In the genomic region with DNA sequence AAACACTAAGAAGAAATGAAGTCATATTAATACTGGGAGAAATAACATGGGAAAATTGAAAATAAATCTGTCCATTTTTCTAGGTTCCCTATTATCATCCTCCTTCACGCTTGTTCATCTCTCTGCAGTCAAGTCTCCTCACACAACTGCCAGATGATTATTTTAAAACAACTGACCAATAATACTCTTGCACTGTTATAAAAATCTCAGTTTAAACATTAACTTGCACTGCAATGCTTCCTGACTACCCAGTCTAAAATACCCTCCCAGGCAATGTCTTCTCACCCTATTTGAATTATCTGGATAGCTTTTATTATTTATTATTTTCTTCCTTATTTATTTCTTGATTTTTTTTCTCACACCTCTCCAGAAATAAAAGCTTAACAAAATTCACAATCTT, we compare ENCODE assay signal across 22 cellular contexts.
DNase-seq lines count a peak whose midpoint lies in the region; ATAC-seq and TF ChIP-seq lines count a peak whose summit lies in the region.
"Had no signal": no experiment of that assay in that cellular context is flagged by ENCODE, and none has a peak within 500 bp of the region (broad histone marks: within the 10 kb centered on the region; RNA-seq: fewer than 3 reads in every experiment).

No MANE protein-coding gene starts in this region.

- no peak overlapping the region for H3K4me3 ChIP-seq in WERI-Rb-1 (ENCODE audit: low read depth, low read length)
- H3K4me3 ChIP-seq: A549; BLaER1 treated with 17β-estradiol and CSF1 and Interleukin-3, amounts not matched to agents 10 nM and 100 nM; HAP-1 had no signal

- peaks cover 7% of the 10 kb centered on the region for H3K36me3 ChIP-seq in WERI-Rb-1
- H3K36me3 ChIP-seq: BE2C; BLaER1 treated with 17β-estradiol and CSF1 and Interleukin-3, amounts not matched to agents 10 nM and 100 nM; HAP-1 had no signal

- H3K27ac ChIP-seq in WERI-Rb-1, result peak overlapping the region; percentile 87
- H3K27ac ChIP-seq: A549; BLaER1 treated with 17β-estradiol and CSF1 and Interleukin-3, amounts not matched to agents 10 nM and 100 nM had no signal

- ATAC-seq in HG02840 (IDR thresholded peaks at IDR 0.05; ENCODE audit: low FRiP score, unreplicated experiment), result no peak
- no peak for ATAC-seq in HG03025 (IDR thresholded peaks at IDR 0.05; ENCODE audit: low FRiP score, unreplicated experiment)
- ATAC-seq: A549 had no signal

- DNase-seq in DMS53 (lab: John Stamatoyannopoulos, UW), result peak; percentile 26
- no peak for DNase-seq in DMS53 treated with DMSO at 0.1 percent for 48 hours (lab: John Stamatoyannopoulos, UW; ENCODE audit: unreplicated experiment)
- peak; percentile 13 for DNase-seq in HuH-7 (ENCODE audit: low spot score)
- DNase-seq in WERI-Rb-1, result no peak
- DNase-seq in kidney glomerular epithelial cell (lab: John Stamatoyannopoulos, UW), result peak; percentile 1
- DNase-seq in COLO829 (ENCODE audit: low spot score), result no peak
- DNase-seq: 8988T; ACHN; AML-193; BE2C; Calu3; CD4-positive, alpha-beta T cell; CD8-positive, alpha-beta memory T cell; COR-L47; DND-41; GOT3; HFFc6 had no signal

- no peak for TF ChIP-seq CTCF in WERI-Rb-1 (IDR thresholded peaks at IDR 0.05; ENCODE audit: low read depth, low read length)

- H3K27me3 ChIP-seq in WERI-Rb-1 (ENCODE audit: insufficient read depth, low read depth, severe bottlenecking), result no peaks in the 10 kb centered on the region
- H3K27me3 ChIP-seq: BE2C; BLaER1 treated with 17β-estradiol and CSF1 and Interleukin-3, amounts not matched to agents 10 nM and 100 nM had no signal

- H3K9me3 ChIP-seq in WERI-Rb-1 (ENCODE audit: severe bottlenecking), result no peaks in the 10 kb centered on the region
- H3K9me3 ChIP-seq: A549; BE2C; BLaER1 treated with 17β-estradiol and CSF1 and Interleukin-3, amounts not matched to agents 10 nM and 100 nM; HAP-1 had no signal

Comparison
In these comparisons a context has a peak if more than half of its experiments do, and no peak if none do; other contexts are left out.
1. DNase-seq: peak in DMS53 (single experiment), HuH-7 (single experiment) and kidney glomerular epithelial cell (single experiment); none in DMS53 treated with DMSO at 0.1 percent for 48 hours (single experiment), WERI-Rb-1 (single experiment) and COLO829 (single experiment).